ENCODE assay signal across 8 cellular contexts in the genomic region with DNA sequence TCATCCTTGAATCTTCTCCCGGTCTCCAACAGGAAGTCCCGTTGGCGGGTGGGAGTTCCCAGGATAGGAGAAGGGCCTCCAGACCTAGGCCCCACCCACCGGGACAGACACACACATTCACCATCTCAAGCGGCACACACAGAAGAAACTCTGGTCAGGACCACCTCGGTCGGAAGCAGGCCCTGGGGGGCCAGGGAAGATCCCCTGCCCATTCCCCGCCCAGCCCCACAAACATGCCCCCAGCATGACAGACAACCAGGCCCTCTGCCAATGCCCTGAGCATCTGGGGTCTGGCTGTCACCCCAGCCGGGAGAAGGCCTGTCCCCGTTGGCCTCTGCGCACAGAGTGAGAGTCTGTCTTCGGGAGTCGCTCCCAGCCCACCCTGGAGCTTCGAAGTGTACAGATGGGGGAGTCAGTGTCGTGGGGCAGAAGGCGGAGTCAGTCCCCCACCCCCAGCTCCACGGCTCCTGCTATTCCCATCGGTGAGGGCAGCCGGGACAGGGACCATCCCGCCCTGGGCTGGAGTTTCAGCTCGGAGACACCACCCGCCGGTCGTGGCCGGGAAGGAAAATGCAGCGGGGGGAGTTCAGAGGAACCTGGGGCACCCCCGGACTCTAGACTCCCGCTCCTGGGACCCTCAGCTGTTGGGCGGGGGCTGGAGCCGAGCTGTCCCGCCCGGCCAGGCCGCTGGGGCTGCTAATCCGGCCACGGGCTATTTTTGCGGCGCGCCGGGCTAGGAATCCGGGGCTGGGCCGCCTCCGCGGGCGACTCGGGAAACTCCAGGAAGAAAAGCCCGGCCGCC. TPM values are rescaled to one million over a fixed set of nuclear protein-coding genes. Genes with fewer than 3 reads are reported as not detected.
DNase-seq lines count a peak whose midpoint lies in the region; TF ChIP-seq lines count a peak whose summit lies in the region.

No MANE protein-coding gene starts in this region.

- DNase-seq in AG09309 (ENCODE audit: low read depth) = no peak
- DNase-seq in MCF 10A (ENCODE audit: unreplicated experiment) = peak; percentile 47
- peak; percentile 43 for DNase-seq in kidney glomerular epithelial cell (lab: John Stamatoyannopoulos, UW)
- no peak for DNase-seq in NCI-H1436 treated with DMSO at 0.1 percent for 48 hours (lab: John Stamatoyannopoulos, UW)
- DNase-seq in NCI-H187 treated with DMSO at 0.1 percent for 48 hours (lab: John Stamatoyannopoulos, UW) = no peak
- DNase-seq in NCI-H187 (lab: John Stamatoyannopoulos, UW) = no peak

- peak overlapping the region; percentile 71 for H3K4me3 Mint-ChIP-seq in MCF 10A (ENCODE audit: unreplicated experiment)

- CTCF ChIA-PET in MCF 10A (lab: Yijun Ruan, JAX) = interaction anchor here (0.6 to 4.9 kb wide), 8 partner anchors 9 to 1020 kb away, joined by 3 to 56 read pairs (median 4); a partner anchor contains a TSS

- TF ChIP-seq CTCF in AG09309 (IDR thresholded peaks at IDR 0.05; ENCODE audit: control insufficient read depth, insufficient read depth, low read depth, low read length, missing control alignments) (peak; percentile 11), MCF 10A (IDR thresholded peaks at IDR 0.05; ENCODE audit: unreplicated experiment) (no peak)

- peak overlapping the region; percentile 31 for H3K27ac Mint-ChIP-seq in MCF 10A (ENCODE audit: low read depth, unreplicated experiment)

- peak overlapping the region; percentile 87 for H3K4me3 ChIP-seq in AG09309 (ENCODE audit: control insufficient read depth, low read depth, low read length)
- peak overlapping the region; percentile 87 for H3K4me3 ChIP-seq in HUES6 (ENCODE audit: low read depth, low read length)

- H3K4me1 ChIP-seq in HUES6 (ENCODE audit: control insufficient read depth, insufficient read depth, low read length) = peaks cover 85% of the 10 kb centered on the region

- no peaks in the 10 kb centered on the region for H3K9me3 Mint-ChIP-seq in MCF 10A (ENCODE audit: unreplicated experiment)

- H3K9ac ChIP-seq in HUES6 (ENCODE audit: low read length) = peak overlapping the region; percentile 96

- H3K27ac ChIP-seq in HUES6 (ENCODE audit: low read depth, low read length) (peak overlapping the region; percentile 81; the same call in 1 of the 2 replicates), temporal lobe (ENCODE audit: low read depth, low read length) (peak overlapping the region; percentile 27)

- H3K27me3 ChIP-seq in HUES6 (ENCODE audit: control insufficient read depth, insufficient read depth, low read length) = no peaks in the 10 kb centered on the region

- H3K36me3 ChIP-seq in HUES6 (ENCODE audit: control insufficient read depth, insufficient read depth, low read length) = no peaks in the 10 kb centered on the region

- POLR2A ChIA-PET in MCF 10A (lab: Yijun Ruan, JAX) = interaction anchor here (0.7 to 2.4 kb wide), 6 partner anchors 16 to 353 kb away, joined by 3 to 10 read pairs (median 6); a partner anchor contains a TSS

- intact Hi-C loops in MCF 10A (cut with micrococcal nuclease) = no loop called here

- no peaks in the 10 kb centered on the region for H3K27me3 Mint-ChIP-seq in MCF 10A (ENCODE audit: insufficient read depth, unreplicated experiment)

- no peaks in the 10 kb centered on the region for H3K36me3 Mint-ChIP-seq in MCF 10A (ENCODE audit: insufficient read depth, unreplicated experiment)

- H3K4me1 Mint-ChIP-seq in MCF 10A (ENCODE audit: insufficient read depth, unreplicated experiment) = peaks cover 22% of the 10 kb centered on the region

- TSS peak; percentile 32 for BruUV-seq in MCF 10A (replicated peaks; lab: Mats Ljungman, UMichigan)

- no peaks in the 10 kb centered on the region for H3K9me3 ChIP-seq in HUES6 (ENCODE audit: control insufficient read depth, insufficient read depth, low read depth, low read length)

RNA-seq across cellular contexts. Expression of a gene that starts 0.7 kb away (rescaled TPM):
- total RNA-seq in MCF 10A (2022) (26.3 and 30.0 TPM in 2 replicates), temporal lobe (0.98 TPM)

RNA-seq across cellular contexts. Expression of a gene that starts 6.3 kb away (rescaled TPM):
- total RNA-seq in MCF 10A (2022) (62.8 and 66.1 TPM in 2 replicates), temporal lobe (36.6 TPM)

RNA-seq across cellular contexts. Expression of a gene that starts 18.1 kb away (rescaled TPM):
- total RNA-seq in MCF 10A (2022) (11.9 and 21.2 TPM in 2 replicates), temporal lobe (12.5 TPM)

RNA-seq across cellular contexts. Expression of a gene that starts 18.3 kb away (rescaled TPM):
- total RNA-seq in MCF 10A (2022) (14.8 and 19.2 TPM in 2 replicates), temporal lobe (2.5 TPM)

Comparison
In these comparisons a context has a peak if more than half of its experiments do, and no peak if none do; other contexts are left out.
1. DNase-seq: peak in MCF 10A (single experiment) and kidney glomerular epithelial cell (single experiment); none in AG09309 (single experiment), NCI-H1436 treated with DMSO at 0.1 percent for 48 hours (single experiment), NCI-H187 treated with DMSO at 0.1 percent for 48 hours (single experiment) and NCI-H187 (0 of 2).
2. RNA of a gene that starts 0.7 kb away (total RNA-seq): 26.3 to 30.0 TPM in MCF 10A; 0.98 TPM in temporal lobe (single experiment); every median in the first group is over 10 times any median in the second.